ENCODE assay signal across 8 cellular contexts in genomic region chr16:67966549-67967182, GRCh38. TPM values are rescaled to one million over a fixed set of nuclear protein-coding genes. Genes with fewer than 3 reads are reported as not detected.
A peak's percentile ranks its signal among the peaks of the same experiment; 100 is the strongest.
DNase-seq lines count a peak whose midpoint lies in the region; ATAC-seq and TF ChIP-seq lines count a peak whose summit lies in the region.

No MANE protein-coding gene starts in this region.

- WGBS in mesenchymal stem cell: 79% methylated on average over 3 of the region's 3 CpGs

- intact Hi-C loops in breast epithelium (cut with DNase I; ENCODE audit: low total_unique reads): no loop called here

- no peak overlapping the region for H2BK120ac ChIP-seq in mesenchymal stem cell (ENCODE audit: low read depth, low read length)

- H3K79me1 ChIP-seq in mesenchymal stem cell (replicated peaks; ENCODE audit: low read length, poor library complexity, severe bottlenecking): peaks cover 25% of the 10 kb centered on the region

- H2BK5ac ChIP-seq in mesenchymal stem cell (ENCODE audit: low read depth, low read length, poor library complexity, severe bottlenecking): peak overlapping the region; percentile 81

- H3K36me3 ChIP-seq in MG63 (peaks cover 2% of the 10 kb centered on the region), breast epithelium (no peaks in the 10 kb centered on the region), mesenchymal stem cell (ENCODE audit: control insufficient read depth in 1 of 2, insufficient read depth in 2 of 2, low read depth in 1 of 2, low read length in 2 of 2) (peaks cover 32 to 39% of the 10 kb centered on the region in 2 experiments)

- peaks cover 14 to 27% of the 10 kb centered on the region in 2 donors for H3K4me1 ChIP-seq in breast epithelium
- peaks cover 40% of the 10 kb centered on the region for H3K4me1 ChIP-seq in mesenchymal stem cell (ENCODE audit: control insufficient read depth, insufficient read depth, low read depth, low read length)

- peak overlapping the region; percentile 63 to 75 for H2BK12ac ChIP-seq in mesenchymal stem cell (ENCODE audit: low read length in 2 of 2)

- H3K9me3 ChIP-seq in MG63 (no peaks in the 10 kb centered on the region), breast epithelium (no peaks in the 10 kb centered on the region), mesenchymal stem cell (ENCODE audit: control insufficient read depth, low read length) (no peaks in the 10 kb centered on the region)

- peak overlapping the region; percentile 92 to 98 for H3K27ac ChIP-seq in breast epithelium
- peak overlapping the region; percentile 62 for H3K27ac ChIP-seq in mesenchymal stem cell (ENCODE audit: low read length, poor library complexity, severe bottlenecking)

- DNase-seq in CD1c-positive myeloid dendritic cell (ENCODE audit: extremely low spot score) (peak; percentile 5), MG63 (no peak), breast epithelium (ENCODE audit: low spot score in 2 of 2) (no peak), mesenchymal stem cell (peak; percentile 35), HPDE6-E6E7 (ENCODE audit: extremely low spot score) (no peak)

- H3K9ac ChIP-seq in mesenchymal stem cell (ENCODE audit: low read length): peak overlapping the region; percentile 92

- peak overlapping the region in 1 of 2 experiments; percentile 95 for H3K23ac ChIP-seq in mesenchymal stem cell (ENCODE audit: low read length in 2 of 2)

- H3K4me3 ChIP-seq in MG63: peak overlapping the region; percentile 64
- peak overlapping the region; percentile 84 to 96 (median 89) for H3K4me3 ChIP-seq in breast epithelium
- H3K4me3 ChIP-seq in mesenchymal stem cell (ENCODE audit: insufficient read depth in 1 of 2, low read depth in 1 of 2, low read length in 2 of 2): peak overlapping the region; percentile 85 to 90

- peak overlapping the region; percentile 80 for H2AK5ac ChIP-seq in mesenchymal stem cell (ENCODE audit: low read length, severe bottlenecking)

- peak overlapping the region; percentile 52 for H2BK15ac ChIP-seq in mesenchymal stem cell (ENCODE audit: low read depth, poor library complexity, severe bottlenecking)

- ATAC-seq in HG02610 (IDR thresholded peaks at IDR 0.05; ENCODE audit: unreplicated experiment) (no peak), GM19452 (IDR thresholded peaks at IDR 0.05; ENCODE audit: unreplicated experiment) (no peak), GM18505 (IDR thresholded peaks at IDR 0.05; ENCODE audit: unreplicated experiment) (no peak)

- peak overlapping the region; percentile 46 for H4K8ac ChIP-seq in mesenchymal stem cell (ENCODE audit: low read length)

- peak overlapping the region in 1 of 2 experiments; percentile 99 for H3K14ac ChIP-seq in mesenchymal stem cell (ENCODE audit: low read length in 2 of 2)

- H2AFZ ChIP-seq in mesenchymal stem cell (ENCODE audit: low read depth, low read length): no peak overlapping the region

- no peak for TF ChIP-seq CTCF in breast epithelium (IDR thresholded peaks at IDR 0.05)

- peak overlapping the region; percentile 16 for H3K4me2 ChIP-seq in mesenchymal stem cell (ENCODE audit: low read length, poor library complexity, severe bottlenecking)

- TF ChIP-seq POLR2A in breast epithelium (IDR thresholded peaks at IDR 0.05) (no peak), GM18505 (IDR thresholded peaks at IDR 0.05; ENCODE audit: borderline replicate concordance, extremely low read depth, insufficient read depth, insufficient read length) (no peak)

- H3K27me3 ChIP-seq in MG63 (no peaks in the 10 kb centered on the region), breast epithelium (no peaks in the 10 kb centered on the region), mesenchymal stem cell (ENCODE audit: control insufficient read depth in 1 of 2, insufficient read depth in 1 of 2, low read length in 2 of 2) (no peaks in the 10 kb centered on the region)

- H3K4ac ChIP-seq in mesenchymal stem cell (ENCODE audit: low read depth in 1 of 2, low read length in 2 of 2): peak overlapping the region; percentile 58 to 75

- H3K18ac ChIP-seq in mesenchymal stem cell (ENCODE audit: low read depth in 1 of 2, low read length in 2 of 2): peak overlapping the region; percentile 33 to 98

- H4K91ac ChIP-seq in mesenchymal stem cell (ENCODE audit: low read length): peak overlapping the region; percentile 85

RNA-seq across cellular contexts. Expression of gene SLC12A4, which starts 1.8 kb away (rescaled TPM):
- total RNA-seq in MG63 (2014; rRNA removed; shearing (Covaris generic); ENCODE audit: low replicate concordance): 11.9 and 12.3 TPM in 2 replicates
- total RNA-seq in breast epithelium: 10 to 100 TPM; 32.1 to 64.9 (median 53.6) TPM
- polyA plus RNA-seq in mesenchymal stem cell (2013, experiment 1 of 2): 43.9 TPM
- polyA plus RNA-seq in mesenchymal stem cell (2013, experiment 2 of 2): 45.1 TPM

RNA-seq across cellular contexts. Expression of gene DPEP3, which starts 13.6 kb away (rescaled TPM):
- total RNA-seq in MG63 (2014; rRNA removed; shearing (Covaris generic); ENCODE audit: low replicate concordance): not detected in 2 replicates
- total RNA-seq in breast epithelium: under 1 TPM in 1 of 3 donors, not detected in 2; 0.29 TPM
- polyA plus RNA-seq in mesenchymal stem cell (2013, experiment 1 of 2): not detected
- polyA plus RNA-seq in mesenchymal stem cell (2013, experiment 2 of 2): not detected

RNA-seq across cellular contexts. Expression of gene LCAT, which starts 22.7 kb away (rescaled TPM):
- total RNA-seq in MG63 (2014; rRNA removed; shearing (Covaris generic); ENCODE audit: low replicate concordance): 0.16 TPM in 1 of 2 replicates, not detected in the other
- 10 to 100 TPM; 11.8 to 18.6 (median 15.4) TPM for total RNA-seq in breast epithelium
- polyA plus RNA-seq in mesenchymal stem cell (2013, experiment 1 of 2): 11.5 TPM
- polyA plus RNA-seq in mesenchymal stem cell (2013, experiment 2 of 2): 10.8 TPM

RNA-seq across cellular contexts. Expression of gene PSMB10, which starts 30.0 kb away (rescaled TPM):
- 8.8 and 12.7 TPM in 2 replicates for total RNA-seq in MG63 (2014; rRNA removed; shearing (Covaris generic); ENCODE audit: low replicate concordance)
- total RNA-seq in breast epithelium: 10 to 100 TPM; 32.1 to 46.2 (median 34.1) TPM
- 102 TPM for polyA plus RNA-seq in mesenchymal stem cell (2013, experiment 1 of 2)
- polyA plus RNA-seq in mesenchymal stem cell (2013, experiment 2 of 2): 104 TPM

RNA-seq across cellular contexts. Expression of gene DPEP2, which starts 32.6 kb away (rescaled TPM):
- not detected in 2 replicates for total RNA-seq in MG63 (2014; rRNA removed; shearing (Covaris generic); ENCODE audit: low replicate concordance)
- total RNA-seq in breast epithelium: 1 to 10 TPM; 1.3 to 7.7 (median 2.5) TPM
- polyA plus RNA-seq in mesenchymal stem cell (2013, experiment 1 of 2): 0.35 TPM
- polyA plus RNA-seq in mesenchymal stem cell (2013, experiment 2 of 2): 0.19 TPM

Comparison
In these comparisons a context has a peak if more than half of its experiments do, and no peak if none do; other contexts are left out.
1. DNase-seq: peak in CD1c-positive myeloid dendritic cell (single experiment) and mesenchymal stem cell (single experiment); none in MG63 (single experiment), breast epithelium (0 of 2) and HPDE6-E6E7 (single experiment).
2. RNA of gene LCAT, which starts 22.7 kb away (total RNA-seq): 11.8 to 18.6 TPM in breast epithelium; 0.16 TPM in MG63; every median in the first group is over 10 times any median in the second.
3. Peak in every context shown above with its lines, with median percentiles within 50 percentile points of each other: H3K4me3 ChIP-seq.